28 cellular contexts compared by ENCODE assay signal in genomic region chr1:29249951-29250581, GRCh38. TPM values are rescaled to one million over a fixed set of nuclear protein-coding genes. Genes with fewer than 3 reads are reported as not detected.
DNase-seq lines count a peak whose midpoint lies in the region; ATAC-seq, FAIRE-seq and TF ChIP-seq lines count a peak whose summit lies in the region.
"Had no signal": no experiment of that assay in that cellular context is flagged by ENCODE, and none has a peak within 500 bp of the region (broad histone marks: within the 10 kb centered on the region; RNA-seq: fewer than 3 reads in every experiment).

No MANE protein-coding gene starts in this region.

- no peaks in the 10 kb centered on the region for H3K79me2 ChIP-seq in Karpas-422 (ENCODE audit: low read length)
- H3K79me2 ChIP-seq: parathyroid adenoma had no signal

- H2AFZ ChIP-seq in Karpas-422 (ENCODE audit: low read length) (no peak overlapping the region), neuronal stem cell (ENCODE audit: low read length) (no peak overlapping the region)
- H2AFZ ChIP-seq: parathyroid adenoma had no signal

- no peak overlapping the region for H3K4me3 ChIP-seq in Karpas-422 (ENCODE audit: low read length)
- H3K4me3 ChIP-seq in neuronal stem cell (ENCODE audit: low read length in 2 of 2) = no peak overlapping the region
- H3K4me3 ChIP-seq in pancreas = no peak overlapping the region
- no peak overlapping the region for H3K4me3 ChIP-seq in HAP-1
- H3K4me3 ChIP-seq: ascending aorta, GM12878, lung had no signal

- no peak for ATAC-seq in pancreas
- ATAC-seq: GM12878 had no signal

- WGBS in neuronal stem cell (ENCODE audit: extremely low coverage in 2 of 2, insufficient read length in 2 of 2, insufficient replicate concordance in 1 of 2), 2 donors = no CpG with 5 or more reads among the region's 2 CpGs
- WGBS in pancreas, 2 donors = 97 to 98% methylated on average over 2 of the region's 2 CpGs

- H4K8ac ChIP-seq in neuronal stem cell (ENCODE audit: low read depth, low read length) = no peak overlapping the region

- no peak for FAIRE-seq in pancreas (lab: Jason Lieb, UNC)
- FAIRE-seq: GM12878 had no signal

- H3K9me2 ChIP-seq in Karpas-422 (replicated peaks; ENCODE audit: insufficient read depth, low read length) = no peaks in the 10 kb centered on the region

- H3K36me3 ChIP-seq in Karpas-422 (ENCODE audit: insufficient read depth, low read length) (no peaks in the 10 kb centered on the region), neuronal stem cell (replicated peaks in 1 of 2; ENCODE audit: control insufficient read depth in 2 of 2, insufficient read depth in 2 of 2, low read length in 2 of 2) (no peaks in the 10 kb centered on the region), pancreas (no peaks in the 10 kb centered on the region), HAP-1 (replicated peaks) (no peaks in the 10 kb centered on the region)
- H3K36me3 ChIP-seq: ascending aorta had no signal

- H4K20me1 ChIP-seq in Karpas-422 (ENCODE audit: insufficient read depth, low read depth, low read length) = no peaks in the 10 kb centered on the region

- intact Hi-C loops in CD14-positive monocyte (cut with micrococcal nuclease) (no loop called here), pancreas (cut with DNase I) (loop anchor here in 1 of 3 donors (5.0 to 10.0 kb wide), 2 partner anchors 857 to 1135 kb away; no protein-coding TSS in a partner anchor)

- H3K27me3 Mint-ChIP-seq in CD14-positive monocyte (ENCODE audit: low read depth in 3 of 3) (peaks cover 0 to 7% (median 2%) of the 10 kb centered on the region in 3 donors), endothelial cell (ENCODE audit: unreplicated experiment) (peaks cover 8% of the 10 kb centered on the region)

- H3K4me2 ChIP-seq in Karpas-422 (ENCODE audit: low read depth, low read length, poor library complexity, severe bottlenecking) (no peak overlapping the region), neuronal stem cell (ENCODE audit: insufficient read depth, low read length, poor library complexity, severe bottlenecking) (no peak overlapping the region)

- no peak overlapping the region for H3K14ac ChIP-seq in neuronal stem cell (ENCODE audit: low read length)

- no peaks in the 10 kb centered on the region for H3K27me3 ChIP-seq in Karpas-422 (ENCODE audit: low read length)
- H3K27me3 ChIP-seq in neuronal stem cell (ENCODE audit: control insufficient read depth in 3 of 3, insufficient read depth in 3 of 3, low read depth in 1 of 3, low read length in 3 of 3) = peaks cover 0 to 9% (median 0%) of the 10 kb centered on the region in 3 experiments
- no peaks in the 10 kb centered on the region for H3K27me3 ChIP-seq in pancreas
- no peaks in the 10 kb centered on the region for H3K27me3 ChIP-seq in HAP-1 (ENCODE audit: low read depth)
- H3K27me3 ChIP-seq: ascending aorta, foreskin keratinocyte had no signal

- H3K23ac ChIP-seq in neuronal stem cell (ENCODE audit: low read depth, low read length, poor library complexity) = no peak overlapping the region

- H3K36me3 Mint-ChIP-seq in CD14-positive monocyte (no peaks in the 10 kb centered on the region), endothelial cell (ENCODE audit: low read depth, unreplicated experiment) (no peaks in the 10 kb centered on the region)
- H3K36me3 Mint-ChIP-seq: activated naive CD8-positive, alpha-beta T cell; naive B cell had no signal

- no peak overlapping the region for H3K4ac ChIP-seq in neuronal stem cell (ENCODE audit: low read length)

- peak; percentile 2 for DNase-seq in CD14-positive monocyte (ENCODE audit: low spot score)
- DNase-seq in Karpas-422 = peak; percentile 24
- DNase-seq in endothelial cell (ENCODE audit: low spot score) = no peak
- no peak for DNase-seq in neuronal stem cell (ENCODE audit: low spot score)
- no peak for DNase-seq in pancreas
- no peak for DNase-seq in iPS-NIHi7 (ENCODE audit: extremely low spot score)
- no peak for DNase-seq in superior temporal gyrus (ENCODE audit: extremely low spot score)
- DNase-seq in HAP-1 (ENCODE audit: low spot score in 2 of 2) = no peak
- DNase-seq: 8988T; activated CD4-positive, alpha-beta T cell treated with anti-CD3 and anti-CD28 coated beads, Interleukin-2, amount 50 U/mL, for 48 hours; activated CD4-positive, CD25-positive, alpha-beta regulatory T cell; activated CD8-positive, alpha-beta memory T cell treated with anti-CD3 and anti-CD28 coated beads, Interleukin-2, amount 50 U/mL, for 48 hours; AML-193; cerebellar nuclear complex; DMS79; erythroblast; foreskin keratinocyte; hypothalamus; naive B cell; NCI-H1694 treated with DMSO at 0.1 percent for 48 hours; RPMI8226; T1000 had no signal

- no peak overlapping the region for H4K91ac ChIP-seq in neuronal stem cell (ENCODE audit: low read depth, low read length, poor library complexity)

- no peak overlapping the region for H3K4me3 Mint-ChIP-seq in CD14-positive monocyte
- H3K4me3 Mint-ChIP-seq in endothelial cell (ENCODE audit: unreplicated experiment) = no peak overlapping the region
- H3K4me3 Mint-ChIP-seq: activated naive CD8-positive, alpha-beta T cell; naive B cell had no signal

- H3K9ac ChIP-seq in Karpas-422 (ENCODE audit: low read length) = no peak overlapping the region
- H3K9ac ChIP-seq in neuronal stem cell (ENCODE audit: low read depth, low read length, poor library complexity) = no peak overlapping the region
- H3K9ac ChIP-seq: parathyroid adenoma had no signal

- H3K9me3 Mint-ChIP-seq in CD14-positive monocyte = peaks cover 0 to 3% (median 0%) of the 10 kb centered on the region in 7 donors
- H3K9me3 Mint-ChIP-seq in endothelial cell (ENCODE audit: unreplicated experiment) = no peaks in the 10 kb centered on the region
- H3K9me3 Mint-ChIP-seq: activated T-helper 2 cell treated with anti-CD3 and anti-CD28 coated beads, Interferon-gamma antibody, Interleukin-2, Interleukin-4, amounts not matched to agents 10 μg/mL and 5 μg/mL and 100 μg/mL, durations not matched to agents 14 hours and 24 hours and 36 hours; naive B cell had no signal

- H2BK15ac ChIP-seq in neuronal stem cell (ENCODE audit: low read length) = peak overlapping the region; percentile 52

- peak overlapping the region; percentile 44 for H2AK5ac ChIP-seq in neuronal stem cell (ENCODE audit: low read depth, low read length)

- TF ChIP-seq CTCF in CD14-positive monocyte (IDR thresholded peaks at IDR 0.05) (no peak), endothelial cell (IDR thresholded peaks at IDR 0.05; ENCODE audit: unreplicated experiment) (no peak), pancreas (IDR thresholded peaks at IDR 0.05) (no peak)

- H2BK5ac ChIP-seq in neuronal stem cell (ENCODE audit: low read length) = peak overlapping the region; percentile 56

- H3K79me1 ChIP-seq in neuronal stem cell (ENCODE audit: low read depth, low read length) = peaks cover 2% of the 10 kb centered on the region

- peak overlapping the region; percentile 50 for H3K18ac ChIP-seq in neuronal stem cell (ENCODE audit: low read length)

- H3K9me3 ChIP-seq in Karpas-422 (ENCODE audit: low read length) (no peaks in the 10 kb centered on the region), neuronal stem cell (replicated peaks in 1 of 2; ENCODE audit: control insufficient read depth in 2 of 2, insufficient read depth in 1 of 2, low read depth in 1 of 2, low read length in 2 of 2) (no peaks in the 10 kb centered on the region), pancreas (no peaks in the 10 kb centered on the region), HAP-1 (no peaks in the 10 kb centered on the region)
- H3K9me3 ChIP-seq: ascending aorta had no signal

- H3K27ac Mint-ChIP-seq in CD14-positive monocyte = no peak overlapping the region
- peak overlapping the region; percentile 38 for H3K27ac Mint-ChIP-seq in endothelial cell (ENCODE audit: unreplicated experiment)
- H3K27ac Mint-ChIP-seq: activated naive CD8-positive, alpha-beta T cell; activated T-helper 2 cell treated with anti-CD3 and anti-CD28 coated beads, Interferon-gamma antibody, Interleukin-2, Interleukin-4, amounts not matched to agents 10 μg/mL and 5 μg/mL and 100 μg/mL, durations not matched to agents 14 hours and 24 hours and 36 hours; naive B cell had no signal

- in situ Hi-C loops in HAP-1 (cut with MboI; ENCODE audit: low sequenced_read_pairs) = loop anchor here (10.0 to 25.0 kb wide), 3 partner anchors 835 to 1662 kb away; partner anchors contain the start of gene SDC3

- no peak overlapping the region for H2BK12ac ChIP-seq in neuronal stem cell (ENCODE audit: low read length)

- no peaks in the 10 kb centered on the region for H3K4me1 ChIP-seq in Karpas-422 (ENCODE audit: low read length)
- H3K4me1 ChIP-seq in neuronal stem cell (ENCODE audit: control insufficient read depth in 2 of 2, insufficient read depth in 1 of 2, low read depth in 1 of 2, low read length in 2 of 2) = peaks cover 17 to 25% of the 10 kb centered on the region in 2 donors
- H3K4me1 ChIP-seq in pancreas = no peaks in the 10 kb centered on the region
- peaks cover 8% of the 10 kb centered on the region; the same call in 1 of the 2 replicates for H3K4me1 ChIP-seq in HAP-1
- H3K4me1 ChIP-seq: ascending aorta, parathyroid adenoma had no signal

- H3K27ac ChIP-seq in Karpas-422 (ENCODE audit: low read length) (no peak overlapping the region), neuronal stem cell (replicated peaks; ENCODE audit: low read length) (peak overlapping the region; percentile 73), pancreas (no peak overlapping the region)
- H3K27ac ChIP-seq: ascending aorta, foreskin keratinocyte, parathyroid adenoma had no signal

- H2BK120ac ChIP-seq in neuronal stem cell (ENCODE audit: low read depth, low read length) = no peak overlapping the region

- peaks cover 3% of the 10 kb centered on the region for H3K4me1 Mint-ChIP-seq in CD14-positive monocyte
- peaks cover 4% of the 10 kb centered on the region for H3K4me1 Mint-ChIP-seq in endothelial cell (ENCODE audit: unreplicated experiment)
- H3K4me1 Mint-ChIP-seq: naive B cell had no signal

RNA-seq across cellular contexts. Expression of gene PTPRU, which starts 13.7 kb away (rescaled TPM):
- polyA plus RNA-seq in CD14-positive monocyte (under 1 TPM in 1 of 2 donors, not detected in 1; 0.42 TPM), pancreas (10 to 100 TPM; 13.7 to 16.6 TPM)
- total RNA-seq in Karpas-422 (2014; rRNA removed; shearing (Covaris generic); ENCODE audit: low replicate concordance) = 1.1 TPM in 1 of 2 replicates, not detected in the other
- total RNA-seq in endothelial cell (ENCODE audit: unreplicated experiment) (19.0 TPM), pancreas (10 to 100 TPM; 12.3 to 20.9 (median 15.7) TPM)
- 25.9 TPM for polyA plus RNA-seq in neuronal stem cell (2013, experiment 1 of 2)
- polyA plus RNA-seq in neuronal stem cell (2013, experiment 2 of 2) = 26.2 TPM

RNA-seq across cellular contexts. Expression of gene MECR, which starts 19.3 kb away (rescaled TPM):
- polyA plus RNA-seq in CD14-positive monocyte (1 to 10 TPM; 6.3 to 7.5 TPM), pancreas (10 to 100 TPM; 17.4 to 19.6 TPM)
- total RNA-seq in Karpas-422 (2014; rRNA removed; shearing (Covaris generic); ENCODE audit: low replicate concordance) = 25.3 and 26.2 TPM in 2 replicates
- total RNA-seq in endothelial cell (ENCODE audit: unreplicated experiment) (20.2 TPM), pancreas (10 to 100 TPM in 3 of 6 donors, 1 to 10 TPM in 3; 9.0 to 13.0 (median 9.8) TPM)
- 19.8 TPM for polyA plus RNA-seq in neuronal stem cell (2013, experiment 1 of 2)
- polyA plus RNA-seq in neuronal stem cell (2013, experiment 2 of 2) = 19.0 TPM

Comparison
In these comparisons a context has a peak if more than half of its experiments do, and no peak if none do; other contexts are left out.
1. DNase-seq: peak in CD14-positive monocyte (single experiment) and Karpas-422 (single experiment); none in endothelial cell (single experiment), neuronal stem cell (single experiment), pancreas (0 of 6), iPS-NIHi7 (single experiment), superior temporal gyrus (single experiment) and HAP-1 (0 of 2).